ENCODE assay signal across 16 cellular contexts in the genomic region with DNA sequence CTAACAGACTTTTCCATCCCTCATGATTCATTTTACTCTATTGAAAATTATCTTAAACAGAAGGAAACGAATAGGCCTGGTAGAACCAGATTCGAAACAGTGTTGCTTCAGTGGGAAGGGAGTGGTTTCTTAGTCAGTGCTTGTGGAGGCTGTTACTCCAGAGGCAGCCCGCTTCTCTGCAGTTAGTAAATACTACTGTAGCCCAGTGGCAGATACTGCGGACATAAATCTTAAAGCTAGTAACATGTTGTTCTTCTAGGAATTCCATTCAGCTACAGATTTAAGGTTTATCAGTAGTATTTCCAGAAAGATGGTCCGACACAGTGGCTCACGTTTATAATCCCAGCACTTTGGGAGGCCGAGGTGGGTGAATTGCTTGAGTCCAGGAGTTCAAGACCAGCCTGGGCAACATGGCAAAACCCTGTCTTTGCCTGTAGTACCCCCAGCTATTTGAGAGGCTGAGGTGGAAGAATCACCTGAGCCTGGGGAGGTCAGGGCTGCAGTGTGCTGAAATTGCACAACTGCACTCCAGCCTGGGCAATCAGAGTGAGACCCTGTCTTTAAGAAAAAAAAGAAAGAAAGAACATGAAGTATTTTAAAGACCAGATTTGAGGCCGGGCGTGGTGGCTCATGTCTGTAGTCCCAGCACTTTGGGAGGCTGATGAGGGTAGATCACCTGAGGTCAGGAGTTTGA. TPM values are rescaled to one million over a fixed set of nuclear protein-coding genes. Genes with fewer than 3 reads are reported as not detected.
A peak's percentile ranks its signal among the peaks of the same experiment; 100 is the strongest.
DNase-seq lines count a peak whose midpoint lies in the region; ATAC-seq, FAIRE-seq and TF ChIP-seq lines count a peak whose summit lies in the region.
"Had no signal": no experiment of that assay in that cellular context is flagged by ENCODE, and none has a peak within 500 bp of the region (broad histone marks: within the 10 kb centered on the region; RNA-seq: fewer than 3 reads in every experiment).

No MANE protein-coding gene starts in this region.

- H3K27ac Mint-ChIP-seq in activated CD8-positive, alpha-beta T cell treated with anti-CD3 and anti-CD28 coated beads, Interleukin-2, amount 10 ng/mL, durations not matched to agents 7 days and 5 days, result no peak overlapping the region
- H3K27ac Mint-ChIP-seq: activated T-cell treated with anti-CD3 and anti-CD28 coated beads, Interleukin-2, amount 50 U/mL, for 72 hours; memory B cell had no signal

- TF ChIP-seq POLR2A in K562 (conservative IDR thresholded peaks at IDR 0.05) (no peak), suprapubic skin (IDR thresholded peaks at IDR 0.05) (no peak)

- in situ Hi-C loops in K562 (cut with MboI), result no loop called here
- in situ Hi-C loops in GM23248 (cut with MboI), result no loop called here

- POLR2A ChIA-PET in K562 (lab: Yijun Ruan, JAX), result interaction anchor here (1.5 to 5.3 kb wide), 2 partner anchors 12 to 13 kb away, joined by 3 to 23 read pairs; no protein-coding TSS in a partner anchor
- POLR2A ChIA-PET in activated CD8-positive, alpha-beta T cell treated with anti-CD3 and anti-CD28 coated beads, Interleukin-2, amount 10 ng/mL, durations not matched to agents 7 days and 5 days (lab: Charles Lee), result interaction anchor here (1.0 kb wide), 1 partner anchor 8 kb away, joined by 3 read pairs; no protein-coding TSS in a partner anchor

- H3K4me3 ChIP-seq in K562 (no peak overlapping the region), left lung (no peak overlapping the region), suprapubic skin (no peak overlapping the region), GM23248 (no peak overlapping the region)
- H3K4me3 ChIP-seq: gastrocnemius medialis had no signal

- H3K36me3 Mint-ChIP-seq in activated CD8-positive, alpha-beta T cell treated with anti-CD3 and anti-CD28 coated beads, Interleukin-2, amount 10 ng/mL, durations not matched to agents 7 days and 5 days (ENCODE audit: low read depth), result peaks cover 6% of the 10 kb centered on the region

- peaks cover 28 to 41% of the 10 kb centered on the region in 2 experiments for H3K4me1 ChIP-seq in K562 (replicated peaks in 1 of 2; ENCODE audit: control insufficient read depth in 2 of 2, insufficient read depth in 2 of 2, low read length in 2 of 2)
- H3K4me1 ChIP-seq in left lung, result peaks cover 11 to 25% of the 10 kb centered on the region in 2 donors
- H3K4me1 ChIP-seq in suprapubic skin, result peaks cover 41% of the 10 kb centered on the region
- H3K4me1 ChIP-seq in GM23248 (ENCODE audit: insufficient read depth), result peaks cover 17% of the 10 kb centered on the region

- peak; percentile 78 for FAIRE-seq in K562 (lab: Jason Lieb, UNC)
- FAIRE-seq: GM18507 had no signal

- H3K36me3 ChIP-seq in K562 (ENCODE audit: control insufficient read depth, insufficient read depth, low read length), result peaks cover 4% of the 10 kb centered on the region; the same call in 2 of the 3 replicates
- no peaks in the 10 kb centered on the region for H3K36me3 ChIP-seq in left lung
- H3K36me3 ChIP-seq in suprapubic skin, result no peaks in the 10 kb centered on the region
- H3K36me3 ChIP-seq in GM23248 (ENCODE audit: low read depth), result no peaks in the 10 kb centered on the region
- H3K36me3 ChIP-seq: gastrocnemius medialis had no signal

- H2AFZ ChIP-seq in K562 (ENCODE audit: low read depth, low read length) (peak overlapping the region; percentile 28; the same call in 1 of the 2 replicates), GM23248 (no peak overlapping the region)

- H3K27ac ChIP-seq in K562 (ENCODE audit: extremely low read depth, low read depth, low read length) (peak overlapping the region; percentile 67; the same call in 2 of the 3 replicates), left lung (peak overlapping the region in 1 of 2 donors; percentile 21), suprapubic skin (peak overlapping the region; percentile 72), GM23248 (no peak overlapping the region)
- H3K27ac ChIP-seq: 22Rv1, gastrocnemius medialis, VCaP had no signal

- intact Hi-C loops in K562 (cut with micrococcal nuclease) (loop anchor here (2.0 to 5.0 kb wide), 2 partner anchors 44 to 47 kb away; no protein-coding TSS in a partner anchor), left lung (cut with DNase I) (no loop called here)

- no peaks in the 10 kb centered on the region for H3K9me3 Mint-ChIP-seq in activated CD8-positive, alpha-beta T cell treated with anti-CD3 and anti-CD28 coated beads, Interleukin-2, amount 10 ng/mL, durations not matched to agents 7 days and 5 days (ENCODE audit: insufficient read depth)
- H3K9me3 Mint-ChIP-seq: activated T-cell treated with anti-CD3 and anti-CD28 coated beads, Interleukin-2, amount 50 U/mL, for 72 hours had no signal

- peaks cover 72% of the 10 kb centered on the region for H3K79me2 ChIP-seq in K562 (ENCODE audit: control insufficient read depth, insufficient read depth, low read length)
- peaks cover 97% of the 10 kb centered on the region for H3K79me2 ChIP-seq in GM23248 (ENCODE audit: insufficient read depth)

- H3K9me2 ChIP-seq in GM23248 (ENCODE audit: insufficient read depth), result no peaks in the 10 kb centered on the region

- peak; percentile 62 for DNase-seq in SIG-M5 treated with dmso at 0.1 percent for 504 hours (lab: John Stamatoyannopoulos, UW; ENCODE audit: unreplicated experiment)
- DNase-seq in SIG-M5 (lab: John Stamatoyannopoulos, UW), result no peak
- DNase-seq in K562 (ENCODE audit: extremely low read depth in 1 of 4, low spot score in 3 of 4), result peak; percentile 31 to 78 (median 49)
- no peak for DNase-seq in left lung
- DNase-seq in suprapubic skin (ENCODE audit: low spot score in 2 of 2), result no peak
- no peak for DNase-seq in NCI-H1417 treated with DMSO at 0.1 percent for 48 hours (lab: John Stamatoyannopoulos, UW)
- no peak for DNase-seq in GM23248
- DNase-seq in activated CD8-positive, alpha-beta T cell treated with anti-CD3 and anti-CD28 coated beads, Interleukin-2, amount 10 ng/mL, durations not matched to agents 7 days and 5 days, result no peak
- DNase-seq: activated T-cell treated with anti-CD3 and anti-CD28 coated beads, Interleukin-2, amount 50 U/mL, for 72 hours; DMS79 treated with DMSO at 0.1 percent for 48 hours; gastrocnemius medialis; NCI-H187 had no signal

- 0 out of 2 replicates have a peak, but pooled peaks cover 7% of the 10 kb centered on the region for H3F3A ChIP-seq in GM23248 (ENCODE audit: insufficient read depth)

- TF ChIP-seq EP300 in K562 (IDR thresholded peaks at IDR 0.05; ENCODE audit: low read length) (peak; percentile 34; the same call in 1 of the 2 replicates), suprapubic skin (IDR thresholded peaks at IDR 0.05) (no peak)

- H3K9ac ChIP-seq in K562 (ENCODE audit: insufficient read depth in 1 of 2, low read depth in 2 of 2, low read length in 2 of 2), result peak overlapping the region in 1 of 2 experiments; percentile 32; a peak in 1 of 4 replicates
- H3K9ac ChIP-seq in GM23248, result no peak overlapping the region

- H3K9me3 ChIP-seq in K562 (replicated peaks; ENCODE audit: control insufficient read depth, insufficient read depth, low read depth, low read length), result no peaks in the 10 kb centered on the region
- H3K9me3 ChIP-seq in left lung, result no peaks in the 10 kb centered on the region
- no peaks in the 10 kb centered on the region for H3K9me3 ChIP-seq in suprapubic skin
- no peaks in the 10 kb centered on the region for H3K9me3 ChIP-seq in GM23248 (ENCODE audit: low read depth)
- H3K9me3 ChIP-seq: gastrocnemius medialis had no signal

- H3K9me1 ChIP-seq in K562 (ENCODE audit: control insufficient read depth, insufficient read depth, low read length), result no peaks in the 10 kb centered on the region

- peak in 1 of 2 experiments; percentile 18; a peak in 1 of 4 replicates for TF ChIP-seq RAD21 in K562 (CRISPR knock-in tag; conservative IDR thresholded peaks at IDR 0.05 in 1 of 2, IDR thresholded peaks at IDR 0.05 in 1 of 2)

- CTCF ChIA-PET in K562 (lab: Yijun Ruan, JAX; ENCODE audit: low intra/inter-chr PET ratio), result no interaction called here
- CTCF ChIA-PET in activated CD8-positive, alpha-beta T cell treated with anti-CD3 and anti-CD28 coated beads, Interleukin-2, amount 10 ng/mL, durations not matched to agents 7 days and 5 days (lab: Charles Lee), result interaction anchor here (0.7 kb wide), 1 partner anchor 13 kb away, joined by 3 read pairs; no protein-coding TSS in a partner anchor

- no peaks in the 10 kb centered on the region for H3K27me3 ChIP-seq in K562 (ENCODE audit: control insufficient read depth in 2 of 2, insufficient read depth in 2 of 2, low read length in 2 of 2)
- H3K27me3 ChIP-seq in left lung, result no peaks in the 10 kb centered on the region
- H3K27me3 ChIP-seq in suprapubic skin, result no peaks in the 10 kb centered on the region
- H3K27me3 ChIP-seq in GM23248 (replicated peaks; ENCODE audit: insufficient read depth), result no peaks in the 10 kb centered on the region
- H3K27me3 ChIP-seq: gastrocnemius medialis had no signal

- ATAC-seq in K562, result peak; percentile 92
- ATAC-seq in left lung, result peak; percentile 92
- ATAC-seq in activated CD8-positive, alpha-beta T cell treated with anti-CD3 and anti-CD28 coated beads, Interleukin-2, amount 10 ng/mL, durations not matched to agents 7 days and 5 days, result no peak
- ATAC-seq: gastrocnemius medialis had no signal

- no peaks in the 10 kb centered on the region for H3K27me3 Mint-ChIP-seq in activated CD8-positive, alpha-beta T cell treated with anti-CD3 and anti-CD28 coated beads, Interleukin-2, amount 10 ng/mL, durations not matched to agents 7 days and 5 days (ENCODE audit: low read depth)
- H3K27me3 Mint-ChIP-seq: memory B cell had no signal

- BruUV-seq in K562 (replicated peaks; lab: Mats Ljungman, UMichigan), result no TSS peak

- H3K4me2 ChIP-seq in K562 (ENCODE audit: insufficient read depth, low read length), result peak overlapping the region; percentile 19; the same call in 1 of the 2 replicates
- H3K4me2 ChIP-seq in GM23248 (ENCODE audit: unreplicated experiment), result no peak overlapping the region

- TF ChIP-seq CTCF in K562 (IDR thresholded peaks at IDR 0.05 in 2 of 3, conservative IDR thresholded peaks at IDR 0.05 in 1 of 3; ENCODE audit: insufficient read depth in 2 of 3, low read depth in 1 of 3, low read length in 3 of 3) (no peak), left lung (IDR thresholded peaks at IDR 0.05) (no peak), suprapubic skin (IDR thresholded peaks at IDR 0.05) (no peak)

- H3K4me1 Mint-ChIP-seq in activated CD8-positive, alpha-beta T cell treated with anti-CD3 and anti-CD28 coated beads, Interleukin-2, amount 10 ng/mL, durations not matched to agents 7 days and 5 days (ENCODE audit: low read depth), result peaks cover 7% of the 10 kb centered on the region

- 17% methylated on average over 8 of the region's 9 CpGs for WGBS in K562 (ENCODE audit: insufficient coverage, low coverage, missing lambda C conversion rate)
- WGBS in suprapubic skin, result 66% methylated on average over 9 of the region's 9 CpGs
- 90 to 93% methylated on average over 9 of the region's 9 CpGs for WGBS in GM23248 (ENCODE audit: low coverage in 1 of 2, low lambda C conversion rate in 2 of 2, missing lambda C conversion rate in 2 of 2), 2 experiments

- no peak overlapping the region for H3K4me3 Mint-ChIP-seq in activated CD8-positive, alpha-beta T cell treated with anti-CD3 and anti-CD28 coated beads, Interleukin-2, amount 10 ng/mL, durations not matched to agents 7 days and 5 days
- H3K4me3 Mint-ChIP-seq: activated T-cell treated with anti-CD3 and anti-CD28 coated beads, Interleukin-2, amount 50 U/mL, for 72 hours; memory B cell had no signal

- H4K20me1 ChIP-seq in K562 (replicated peaks; ENCODE audit: control insufficient read depth, insufficient read depth, low read length) (no peaks in the 10 kb centered on the region), GM23248 (ENCODE audit: insufficient read depth) (no peaks in the 10 kb centered on the region)

RNA-seq across cellular contexts. Expression of a gene that starts 45.9 kb away (rescaled TPM):
- 38.9 and 51.6 TPM in 2 replicates for total RNA-seq in K562 (2011; cell fraction: chromatin; rRNA removed; ENCODE audit: low replicate concordance)
- 22.5 and 24.8 TPM in 2 replicates for total RNA-seq in K562 (2011; cell fraction: nucleolus; rRNA removed)
- total RNA-seq in K562 (2011; cell fraction: nucleoplasm; rRNA removed), result 29.4 and 38.1 TPM in 2 replicates
- total RNA-seq in K562 (2014; rRNA removed) (12.1 and 14.8 TPM in 2 replicates), K562 (2014; rRNA removed; fragmentation: Illumina TruSeq; extraction: Trizol) (18.8 and 21.2 TPM in 2 replicates), K562 (2015; rRNA removed; fragmentation: Illumina TruSeq; extraction: Trizol) (19.9 and 20.3 TPM in 2 replicates), K562 (2021) (22.9 and 23.7 TPM in 2 replicates), left lung (10 to 100 TPM; 26.5 to 34.0 TPM), suprapubic skin (10 to 100 TPM; 68.6 to 97.2 (median 73.7) TPM)
- polyA plus RNA-seq in K562 (2011; rRNA removed) (20.5 and 26.1 TPM in 2 replicates), K562 (2014; fragmentation: Illumina TruSeq; extraction: Trizol) (18.8 and 21.0 TPM in 2 replicates), K562 (2014; fragmentation: Nextera tagmentation; extraction: Ambion mirVana) (1 to 10 TPM; 4.6 to 5.8 TPM), K562 (2014; rRNA removed) (11.7 and 13.4 TPM in 2 replicates), GM23248 (2016; fragmentation: Nextera tagmentation; extraction: Ambion mirVana) (5.4 and 5.6 TPM in 2 replicates)
- 16.1 and 18.2 TPM in 2 replicates for polyA plus RNA-seq in K562 (2011; cell fraction: cytosol; rRNA removed)
- polyA plus RNA-seq in K562 (2011; cell fraction: nucleus; rRNA removed), result 24.1 and 27.3 TPM in 2 replicates
- 13.5 and 14.8 TPM in 2 replicates for polyA plus RNA-seq in K562 (2012)
- polyA minus RNA-seq in K562 (2011; rRNA and poly(A)+ RNA removed), result 57.9 and 67.7 TPM in 2 replicates
- polyA minus RNA-seq in K562 (2011; cell fraction: cytosol; rRNA and poly(A)+ RNA removed), result 28.2 and 36.9 TPM in 2 replicates
- 20.7 and 28.9 TPM in 2 replicates for polyA minus RNA-seq in K562 (2011; cell fraction: nucleus; rRNA and poly(A)+ RNA removed)
- total RNA-seq in GM23248 (2014; rRNA removed; shearing (Covaris generic)), result 17.9 and 19.5 TPM in 2 replicates
- 10 to 100 TPM; 18.8 to 21.8 TPM for total RNA-seq in activated CD8-positive, alpha-beta T cell treated with anti-CD3 and anti-CD28 coated beads, Interleukin-2, amount 10 ng/mL, durations not matched to agents 7 days and 5 days

Comparison
In these comparisons a context has a peak if more than half of its experiments do, and no peak if none do; other contexts are left out.
1. DNase-seq: peak in SIG-M5 treated with dmso at 0.1 percent for 504 hours (single experiment) and K562 (4 of 4); none in SIG-M5 (single experiment), left lung (0 of 2), suprapubic skin (0 of 2), NCI-H1417 treated with DMSO at 0.1 percent for 48 hours (single experiment), GM23248 (single experiment) and activated CD8-positive, alpha-beta T cell treated with anti-CD3 and anti-CD28 coated beads, Interleukin-2, amount 10 ng/mL, durations not matched to agents 7 days and 5 days (single experiment).